Comparison of ENCODE assay signal across 21 cellular contexts in genomic region chr10:119231654-119232053, GRCh38.
"Had no signal": no experiment of that assay in that cellular context is flagged by ENCODE, and none has a peak within 500 bp of the region (broad histone marks: within the 10 kb centered on the region; RNA-seq: fewer than 3 reads in every experiment).

No MANE protein-coding gene starts in this region.

- H3K4me1 ChIP-seq: prostate gland had no signal

- H3K36me3 ChIP-seq: brain microvascular endothelial cell, lower lobe of right lung, neutrophil, ovary, prostate gland, spleen, thyroid gland, upper lobe of right lung had no signal

- ATAC-seq: esophagus mucosa; lower lobe of right lung; stimulated activated naive CD8-positive, alpha-beta T cell treated with anti-CD3 and anti-CD28 coated beads, Interleukin-15, Interleukin-2, amounts not matched to agents 100 U/mL and 50 U/mL, for 24 hours; upper lobe of right lung; WTC11 had no signal

- H3K27me3 ChIP-seq: brain microvascular endothelial cell, neutrophil, ovary, spleen, thyroid gland, upper lobe of right lung had no signal

- H3K4me3 Mint-ChIP-seq: activated naive CD4-positive, alpha-beta T cell treated with anti-CD3 and anti-CD28 coated beads, Interleukin-2, amount 10 ng/mL, durations not matched to agents 7 days and 5 days; dendritic cell treated with granulocyte-macrophage colony-stimulating factor and Interleukin-4, amounts not matched to agents 40 ng/mL and 50 ng/mL, for 4 days; nephron; T-helper 2 cell treated with Interferon-gamma antibody and Interleukin-4, amounts not matched to agents 5 μg/mL and 100 μg/mL, for 36 hours; WTC11 had no signal

- H3K9me3 Mint-ChIP-seq: dendritic cell treated with granulocyte-macrophage colony-stimulating factor and Interleukin-4, amounts not matched to agents 40 ng/mL and 50 ng/mL, for 4 days had no signal

- DNase-seq: activated CD8-positive, alpha-beta memory T cell treated with anti-CD3 and anti-CD28 coated beads, Interleukin-2, amount 50 U/mL, for 48 hours; activated naive CD4-positive, alpha-beta T cell treated with anti-CD3 and anti-CD28 coated beads, Interleukin-2, amount 10 ng/mL, durations not matched to agents 7 days and 5 days; activated T-cell treated with anti-CD3 and anti-CD28 coated beads, Interleukin-2, amount 50 U/mL, for 48 hours; anterior cingulate cortex; brain microvascular endothelial cell; effector CD8-positive, alpha-beta T cell; foreskin melanocyte; kidney; lower lobe of right lung; ovary; spleen; thyroid gland; upper lobe of right lung had no signal

- H3K9me3 ChIP-seq: lower lobe of right lung, neutrophil, ovary, prostate gland, thyroid gland, upper lobe of right lung had no signal

- H3K27ac Mint-ChIP-seq: activated naive CD4-positive, alpha-beta T cell treated with anti-CD3 and anti-CD28 coated beads, Interleukin-2, amount 10 ng/mL, durations not matched to agents 7 days and 5 days; dendritic cell treated with granulocyte-macrophage colony-stimulating factor and Interleukin-4, amounts not matched to agents 40 ng/mL and 50 ng/mL, for 4 days; T-helper 2 cell treated with Interferon-gamma antibody and Interleukin-4, amounts not matched to agents 5 μg/mL and 100 μg/mL, for 36 hours; WTC11 had no signal

- H3K27me3 Mint-ChIP-seq: activated naive CD4-positive, alpha-beta T cell treated with anti-CD3 and anti-CD28 coated beads, Interleukin-2, amount 10 ng/mL, durations not matched to agents 7 days and 5 days had no signal

- H3K27ac ChIP-seq: brain microvascular endothelial cell, lower lobe of right lung, neutrophil, ovary, prostate gland, spleen, thyroid gland, upper lobe of right lung had no signal

- H3K4me3 ChIP-seq: lower lobe of right lung, ovary, prostate gland, spleen, thyroid gland, upper lobe of right lung had no signal
